In genomic region chr9:37753489-37754190, GRCh38 we compare ENCODE assay signal across 8 cellular contexts. TPM values are rescaled to one million over a fixed set of nuclear protein-coding genes. Genes with fewer than 3 reads are reported as not detected.
A peak's percentile ranks its signal among the peaks of the same experiment; 100 is the strongest.
DNase-seq lines count a peak whose midpoint lies in the region; TF ChIP-seq lines count a peak whose summit lies in the region.

TRMT10B (plus strand) TSS chr9:37753805; CDS start chr9:37761932, 8,127 bp downstream.

- peak within 1 kb of the TSS; percentile 74 for H3K27ac Mint-ChIP-seq in HFFc6

- DNase-seq in HFFc6 (peak; percentile 19), NCI-H1092 treated with DMSO at 0.1 percent for 48 hours (lab: John Stamatoyannopoulos, UW) (peak; percentile 79), astrocyte of the cerebellum (ENCODE audit: low read depth) (peak; percentile 15), hippocampal formation (lab: John Stamatoyannopoulos, UW) (peak; percentile 60 to 68), retina (peak; percentile 79), cortex of kidney (lab: John Stamatoyannopoulos, UW) (no peak)

- H3K4me3 Mint-ChIP-seq in HFFc6 = peak within 1 kb of the TSS; percentile 89

- H3K4me3 ChIP-seq in GM08714 (ENCODE audit: low read length) (peak within 1 kb of the TSS; percentile 89), astrocyte of the cerebellum (ENCODE audit: low read depth, low read length) (peak within 1 kb of the TSS; percentile 84)

- H3K27me3 Mint-ChIP-seq in HFFc6 (ENCODE audit: insufficient read depth) = peaks cover 3% of the 10 kb centered on the region

- H3K36me3 Mint-ChIP-seq in HFFc6 (ENCODE audit: low read depth) = peaks cover 9% of the 10 kb centered on the region

- no peak for TF ChIP-seq CTCF in HFFc6 (IDR thresholded peaks at IDR 0.05)
- TF ChIP-seq CTCF in astrocyte of the cerebellum (IDR thresholded peaks at IDR 0.05; ENCODE audit: low read depth, low read length, missing control alignments) = no peak

- H3K4me1 Mint-ChIP-seq in HFFc6 (ENCODE audit: low read depth) = peaks cover 11% of the 10 kb centered on the region; the same call in 1 of the 2 replicates

- in situ Hi-C loops in astrocyte of the cerebellum (cut with HindIII; ENCODE audit: low sequenced_read_pairs) = no loop called here

- intact Hi-C loops in T-helper 2 cell treated with Interferon-gamma antibody and Interleukin-4, amounts not matched to agents 100 ng/mL and 5 ng/mL, for 36 hours (cut with micrococcal nuclease) = loop anchor here (1.0 to 5.0 kb wide), 5 partner anchors 32 to 286 kb away; partner anchors contain the start of genes DCAF10, EXOSC3, SLC25A51 and TOMM5

- peaks cover 6% of the 10 kb centered on the region; the same call in 1 of the 2 replicates for H3K9me3 Mint-ChIP-seq in HFFc6

RNA-seq across cellular contexts. Expression of gene TRMT10B, which starts in this region (rescaled TPM):
- 1 to 10 TPM; 2.1 to 3.1 (median 2.6) TPM for total RNA-seq in HFFc6 (2021; fragmentation: NEBNext Ultra II Directional; extraction: Animal tissue kit (Norgen Biotek cat#: 25700))
- 13.1 and 14.0 TPM in 2 replicates for total RNA-seq in T-helper 2 cell treated with Interferon-gamma antibody and Interleukin-4, amounts not matched to agents 100 ng/mL and 5 ng/mL, for 36 hours
